ENCODE assay signal across 19 cellular contexts in genomic region chr2:1586946-1587840, GRCh38.
DNase-seq lines count a peak whose midpoint lies in the region; ATAC-seq and TF ChIP-seq lines count a peak whose summit lies in the region.
"Had no signal": no experiment of that assay in that cellular context is flagged by ENCODE, and none has a peak within 500 bp of the region (broad histone marks: within the 10 kb centered on the region; RNA-seq: fewer than 3 reads in every experiment).

No MANE protein-coding gene starts in this region.

- H4K91ac ChIP-seq in IMR-90 (ENCODE audit: insufficient read depth, low read depth, low read length) (no peak overlapping the region), neuronal stem cell (ENCODE audit: low read depth, low read length, poor library complexity) (no peak overlapping the region)

- TF ChIP-seq POLR2A in IMR-90 (IDR thresholded peaks at IDR 0.05; ENCODE audit: low read depth, low read length): no peak
- TF ChIP-seq POLR2A in erythroblast (IDR thresholded peaks at IDR 0.05; ENCODE audit: low read length): no peak

- no TSS peak for BruUV-seq in Calu3 (replicated peaks; lab: Mats Ljungman, UMichigan)
- BruUV-seq in IMR-90 (replicated peaks; lab: Mats Ljungman, UMichigan): no TSS peak
- no TSS peak for BruUV-seq in MCF 10A (replicated peaks; lab: Mats Ljungman, UMichigan)

- H3K4ac ChIP-seq in IMR-90 (ENCODE audit: low read depth, low read length) (peak overlapping the region; percentile 42; the same call in 1 of the 2 replicates), neuronal stem cell (ENCODE audit: low read length) (no peak overlapping the region)

- H3K4me2 ChIP-seq in IMR-90 (ENCODE audit: low read depth, low read length) (no peak overlapping the region), neuronal stem cell (ENCODE audit: insufficient read depth, low read length, poor library complexity, severe bottlenecking) (no peak overlapping the region)

- no peak overlapping the region for H4K5ac ChIP-seq in IMR-90 (ENCODE audit: low read depth, low read length)

- H4K20me1 ChIP-seq in IMR-90 (ENCODE audit: insufficient read depth, low read length): 0 out of 2 replicates have a peak, but pooled peaks cover 5% of the 10 kb centered on the region

- H3K36me3 Mint-ChIP-seq in Calu3 (ENCODE audit: insufficient read depth, unreplicated experiment): no peaks in the 10 kb centered on the region
- peaks cover 5% of the 10 kb centered on the region for H3K36me3 Mint-ChIP-seq in MCF 10A (ENCODE audit: insufficient read depth, unreplicated experiment)
- no peaks in the 10 kb centered on the region for H3K36me3 Mint-ChIP-seq in CD4-positive, alpha-beta T cell (ENCODE audit: low read depth)
- H3K36me3 Mint-ChIP-seq in activated naive CD4-positive, alpha-beta T cell treated with anti-CD3 and anti-CD28 coated beads, Interleukin-2, amount 50 U/mL, for 72 hours: peaks cover 0 to 1% of the 10 kb centered on the region in 2 donors

- peaks cover 3% of the 10 kb centered on the region for H3K4me1 Mint-ChIP-seq in Calu3 (ENCODE audit: low read depth, unreplicated experiment)
- H3K4me1 Mint-ChIP-seq in MCF 10A (ENCODE audit: insufficient read depth, unreplicated experiment): peaks cover 21% of the 10 kb centered on the region
- no peaks in the 10 kb centered on the region for H3K4me1 Mint-ChIP-seq in CD4-positive, alpha-beta T cell (ENCODE audit: low read depth)

- intact Hi-C loops in Calu3 (cut with micrococcal nuclease; ENCODE audit: unreplicated experiment): no loop called here
- intact Hi-C loops in IMR-90 (cut with micrococcal nuclease): no loop called here
- intact Hi-C loops in MCF 10A (cut with micrococcal nuclease): no loop called here
- intact Hi-C loops in CD4-positive, alpha-beta T cell (cut with DNase I, micrococcal nuclease): no loop called here

- peaks cover 7% of the 10 kb centered on the region; the same call in 1 of the 2 replicates for H3K9me1 ChIP-seq in IMR-90 (ENCODE audit: insufficient read depth, low read length)

- 0 out of 4 replicates have a peak, but pooled peaks cover 0 to 3% of the 10 kb centered on the region in 2 experiments for H3K79me1 ChIP-seq in IMR-90 (ENCODE audit: low read depth in 1 of 2, low read length in 2 of 2)
- H3K79me1 ChIP-seq in neuronal stem cell (ENCODE audit: low read depth, low read length): no peaks in the 10 kb centered on the region

- H4K8ac ChIP-seq in IMR-90 (ENCODE audit: low read depth in 2 of 2, low read length in 2 of 2): no peak overlapping the region
- H4K8ac ChIP-seq in neuronal stem cell (ENCODE audit: low read depth, low read length): no peak overlapping the region

- peaks cover 3% of the 10 kb centered on the region for H3K9me3 Mint-ChIP-seq in Calu3 (ENCODE audit: low read depth, unreplicated experiment)
- no peaks in the 10 kb centered on the region for H3K9me3 Mint-ChIP-seq in MCF 10A (ENCODE audit: unreplicated experiment)
- H3K9me3 Mint-ChIP-seq in CD4-positive, alpha-beta T cell: no peaks in the 10 kb centered on the region
- H3K9me3 Mint-ChIP-seq in activated naive CD4-positive, alpha-beta T cell treated with anti-CD3 and anti-CD28 coated beads, Interleukin-2, amount 50 U/mL, for 72 hours: no peaks in the 10 kb centered on the region
- H3K9me3 Mint-ChIP-seq: T-helper 2 cell treated with Interferon-gamma antibody and Interleukin-4, amounts not matched to agents 5 μg/mL and 100 μg/mL, for 36 hours had no signal

- no peak overlapping the region for H3K27ac Mint-ChIP-seq in Calu3 (ENCODE audit: unreplicated experiment)
- peak overlapping the region; percentile 19 for H3K27ac Mint-ChIP-seq in MCF 10A (ENCODE audit: low read depth, unreplicated experiment)
- H3K27ac Mint-ChIP-seq in CD4-positive, alpha-beta T cell: no peak overlapping the region
- H3K27ac Mint-ChIP-seq in activated naive CD4-positive, alpha-beta T cell treated with anti-CD3 and anti-CD28 coated beads, Interleukin-2, amount 50 U/mL, for 72 hours: no peak overlapping the region
- H3K27ac Mint-ChIP-seq: effector memory CD8-positive, alpha-beta T cell; T-helper 2 cell treated with Interferon-gamma antibody and Interleukin-4, amounts not matched to agents 5 μg/mL and 100 μg/mL, for 36 hours had no signal

- CTCF ChIA-PET in Calu3 (lab: Charles Lee): interaction anchor here (0.5 to 1.7 kb wide), 3 partner anchors 7 to 36 kb away, joined by 3 to 4 read pairs (median 4); no protein-coding TSS in a partner anchor
- CTCF ChIA-PET in IMR-90 (lab: Yijun Ruan, JAX): no interaction called here
- CTCF ChIA-PET in MCF 10A (lab: Yijun Ruan, JAX): interaction anchor here (0.7 to 1.5 kb wide), 5 partner anchors 22 to 164 kb away, joined by 3 to 11 read pairs (median 6); no protein-coding TSS in a partner anchor
- CTCF ChIA-PET in CD4-positive, alpha-beta T cell (lab: Charles Lee): no interaction called here

- no peak overlapping the region for H2BK5ac ChIP-seq in IMR-90 (ENCODE audit: low read depth, low read length, poor library complexity, severe bottlenecking)
- no peak overlapping the region for H2BK5ac ChIP-seq in neuronal stem cell (ENCODE audit: low read length)

- dilution Hi-C loops in IMR-90 (cut with HindIII; ENCODE audit: low sequenced_read_pairs, unreplicated experiment): no loop called here

- peak; percentile 32 for DNase-seq in Calu3
- DNase-seq in IMR-90: no peak
- peak; percentile 42 for DNase-seq in MCF 10A (ENCODE audit: unreplicated experiment)
- DNase-seq in neuronal stem cell (ENCODE audit: low spot score): no peak
- DNase-seq in CD4-positive, alpha-beta T cell: no peak
- no peak for DNase-seq in erythroblast (lab: John Stamatoyannopoulos, UW)
- no peak for DNase-seq in activated naive CD4-positive, alpha-beta T cell treated with anti-CD3 and anti-CD28 coated beads, Interleukin-2, amount 50 U/mL, for 72 hours (ENCODE audit: low spot score in 2 of 2)
- DNase-seq: cerebellar nuclear complex; effector memory CD8-positive, alpha-beta T cell; NCI-H1694 treated with DMSO at 0.1 percent for 48 hours; NCI-H446; stimulated activated CD4-positive, alpha-beta T cell treated with anti-CD3 and anti-CD28 coated beads, Interleukin-4, amount 100 ng/mL, for 4 hours; stimulated activated CD8-positive, alpha-beta memory T cell treated with anti-CD3 and anti-CD28 coated beads, Interleukin-4, amount 100 ng/mL, for 48 hours; testis had no signal

- H3K18ac ChIP-seq in IMR-90 (ENCODE audit: low read depth, low read length) (no peak overlapping the region), neuronal stem cell (ENCODE audit: low read length) (peak overlapping the region; percentile 25)

- H3K27ac ChIP-seq in IMR-90 (ENCODE audit: insufficient read depth, low read length) (no peak overlapping the region), neuronal stem cell (replicated peaks; ENCODE audit: low read length) (no peak overlapping the region)
- no peak overlapping the region for H3K27ac ChIP-seq in CD4-positive, alpha-beta T cell (ENCODE audit: low read depth, low read length)
- H3K27ac ChIP-seq: parathyroid adenoma, testis had no signal

- H2BK20ac ChIP-seq in IMR-90 (ENCODE audit: low read depth, low read length): peak overlapping the region; percentile 33; the same call in 1 of the 2 replicates

- H3K4me1 ChIP-seq in IMR-90 (ENCODE audit: control insufficient read depth, insufficient read depth, low read length) (peaks cover 9% of the 10 kb centered on the region), neuronal stem cell (ENCODE audit: control insufficient read depth in 2 of 2, insufficient read depth in 1 of 2, low read depth in 1 of 2, low read length in 2 of 2) (peaks cover 0 to 9% of the 10 kb centered on the region in 2 donors)
- H3K4me1 ChIP-seq: parathyroid adenoma, testis had no signal

- no peak overlapping the region for H2AFZ ChIP-seq in IMR-90 (replicated peaks; ENCODE audit: low read length, poor library complexity)
- H2AFZ ChIP-seq in neuronal stem cell (ENCODE audit: low read length): no peak overlapping the region
- H2AFZ ChIP-seq: parathyroid adenoma had no signal

- in situ Hi-C loops in IMR-90 (cut with MboI; ENCODE audit: low sequenced_read_pairs): loop anchor here (25.0 kb wide), 1 partner anchor 175 kb away; no protein-coding TSS in a partner anchor

- WGBS in IMR-90 (ENCODE audit: extremely low coverage in 2 of 2, insufficient read length in 1 of 2), 2 experiments: 76% methylated on average over 5 of the region's 16 CpGs; no CpG with 5 or more reads in 1 of the 2 experiments
- no CpG with 5 or more reads among the region's 16 CpGs for WGBS in neuronal stem cell (ENCODE audit: extremely low coverage in 2 of 2, insufficient read length in 2 of 2, insufficient replicate concordance in 1 of 2), 2 donors

- H3K56ac ChIP-seq in IMR-90 (ENCODE audit: extremely low read depth, insufficient read depth, low read length): no peak overlapping the region

- POLR2A ChIA-PET in IMR-90 (lab: Charles Lee; ENCODE audit: unreplicated experiment) (no interaction called here), MCF 10A (lab: Yijun Ruan, JAX) (no interaction called here)
- POLR2A ChIA-PET in CD4-positive, alpha-beta T cell (lab: Charles Lee): no interaction called here

- H2BK15ac ChIP-seq in IMR-90 (ENCODE audit: low read depth, low read length) (peak overlapping the region; percentile 8; the same call in 1 of the 3 replicates), neuronal stem cell (ENCODE audit: low read length) (no peak overlapping the region)

- H3K4me3 Mint-ChIP-seq in Calu3 (ENCODE audit: low read depth, unreplicated experiment): no peak overlapping the region
- no peak overlapping the region for H3K4me3 Mint-ChIP-seq in MCF 10A (ENCODE audit: unreplicated experiment)
- no peak overlapping the region for H3K4me3 Mint-ChIP-seq in CD4-positive, alpha-beta T cell
- H3K4me3 Mint-ChIP-seq: effector memory CD8-positive, alpha-beta T cell; T-helper 2 cell treated with Interferon-gamma antibody and Interleukin-4, amounts not matched to agents 5 μg/mL and 100 μg/mL, for 36 hours had no signal

- H3K27me3 ChIP-seq in IMR-90 (ENCODE audit: control insufficient read depth, insufficient read depth, low read length): peaks cover 17% of the 10 kb centered on the region; the same call in 1 of the 2 replicates
- H3K27me3 ChIP-seq in neuronal stem cell (ENCODE audit: control insufficient read depth in 3 of 3, insufficient read depth in 3 of 3, low read depth in 1 of 3, low read length in 3 of 3): no peaks in the 10 kb centered on the region
- H3K27me3 ChIP-seq in CD4-positive, alpha-beta T cell (ENCODE audit: control insufficient read depth, insufficient read depth, low read length): no peaks in the 10 kb centered on the region
- H3K27me3 ChIP-seq: testis had no signal

- H2BK120ac ChIP-seq in IMR-90 (ENCODE audit: low read depth, low read length) (no peak overlapping the region), neuronal stem cell (ENCODE audit: low read depth, low read length) (no peak overlapping the region)

- H2AK9ac ChIP-seq in IMR-90 (replicated peaks; ENCODE audit: low read depth, low read length, poor library complexity): no peak overlapping the region

- ATAC-seq in IMR-90 (ENCODE audit: low read depth) (no peak), GM21717 (IDR thresholded peaks at IDR 0.05; ENCODE audit: unreplicated experiment) (no peak)
- no peak for ATAC-seq in CD4-positive, alpha-beta T cell (ENCODE audit: poor library complexity)
- ATAC-seq in activated naive CD4-positive, alpha-beta T cell treated with anti-CD3 and anti-CD28 coated beads, Interleukin-2, amount 50 U/mL, for 72 hours: no peak
- ATAC-seq: activated CD4-positive, CD25-positive, alpha-beta regulatory T cell treated with anti-CD3 and anti-CD28 coated beads, Interleukin-2, amount 50 U/mL, for 24 hours; effector memory CD8-positive, alpha-beta T cell; HCT116 had no signal

- no peak for TF ChIP-seq CTCF in Calu3 (IDR thresholded peaks at IDR 0.05; ENCODE audit: unreplicated experiment)
- no peak for TF ChIP-seq CTCF in IMR-90 (conservative IDR thresholded peaks at IDR 0.05; ENCODE audit: low read depth, low read length)
- TF ChIP-seq CTCF in MCF 10A (IDR thresholded peaks at IDR 0.05; ENCODE audit: unreplicated experiment): no peak
- no peak for TF ChIP-seq CTCF in CD4-positive, alpha-beta T cell (IDR thresholded peaks at IDR 0.05)

- H3K9me3 ChIP-seq in IMR-90 (ENCODE audit: control insufficient read depth, insufficient read depth, low read length): 0 out of 2 replicates have a peak, but pooled peaks cover 2% of the 10 kb centered on the region
- H3K9me3 ChIP-seq in neuronal stem cell (replicated peaks in 1 of 2; ENCODE audit: control insufficient read depth in 2 of 2, insufficient read depth in 1 of 2, low read depth in 1 of 2, low read length in 2 of 2): no peaks in the 10 kb centered on the region
- H3K9me3 ChIP-seq in CD4-positive, alpha-beta T cell (ENCODE audit: control insufficient read depth, low read length): no peaks in the 10 kb centered on the region
- H3K9me3 ChIP-seq: testis had no signal

- H3K4me3 ChIP-seq in IMR-90 (ENCODE audit: insufficient read depth, low read depth, low read length): no peak overlapping the region
- H3K4me3 ChIP-seq in neuronal stem cell (ENCODE audit: low read length in 2 of 2): no peak overlapping the region
- H3K4me3 ChIP-seq: testis had no signal

- H3K9ac ChIP-seq in IMR-90 (ENCODE audit: low read depth, low read length) (no peak overlapping the region), neuronal stem cell (ENCODE audit: low read depth, low read length, poor library complexity) (no peak overlapping the region)
- H3K9ac ChIP-seq: parathyroid adenoma had no signal

- TF ChIP-seq RAD21 in IMR-90 (IDR thresholded peaks at IDR 0.05; ENCODE audit: low read length): no peak

- H3K36me3 ChIP-seq in IMR-90 (ENCODE audit: control insufficient read depth, insufficient read depth, low read length): no peaks in the 10 kb centered on the region
- no peaks in the 10 kb centered on the region for H3K36me3 ChIP-seq in neuronal stem cell (replicated peaks in 1 of 2; ENCODE audit: control insufficient read depth in 2 of 2, insufficient read depth in 2 of 2, low read length in 2 of 2)

- peak overlapping the region; percentile 46 for H2BK12ac ChIP-seq in neuronal stem cell (ENCODE audit: low read length)

- no peaks in the 10 kb centered on the region for H3K27me3 Mint-ChIP-seq in Calu3 (ENCODE audit: unreplicated experiment)
- no peaks in the 10 kb centered on the region for H3K27me3 Mint-ChIP-seq in MCF 10A (ENCODE audit: insufficient read depth, unreplicated experiment)
- H3K27me3 Mint-ChIP-seq in CD4-positive, alpha-beta T cell: peaks cover 22% of the 10 kb centered on the region

- no peak overlapping the region for H3K23ac ChIP-seq in IMR-90 (ENCODE audit: low read depth, low read length)
- no peak overlapping the region for H3K23ac ChIP-seq in neuronal stem cell (ENCODE audit: low read depth, low read length, poor library complexity)

- H3K14ac ChIP-seq in IMR-90 (replicated peaks; ENCODE audit: low read depth, low read length) (no peak overlapping the region), neuronal stem cell (ENCODE audit: low read length) (no peak overlapping the region)

- peak overlapping the region; percentile 36; the same call in 1 of the 2 replicates for H2AK5ac ChIP-seq in IMR-90 (ENCODE audit: low read depth, low read length)
- H2AK5ac ChIP-seq in neuronal stem cell (ENCODE audit: low read depth, low read length): peak overlapping the region; percentile 68

Comparison
In these comparisons a context has a peak if more than half of its experiments do, and no peak if none do; other contexts are left out.
1. DNase-seq: peak in Calu3 (single experiment) and MCF 10A (single experiment); none in IMR-90 (single experiment), neuronal stem cell (single experiment), CD4-positive, alpha-beta T cell (0 of 10), erythroblast (0 of 2) and activated naive CD4-positive, alpha-beta T cell treated with anti-CD3 and anti-CD28 coated beads, Interleukin-2, amount 50 U/mL, for 72 hours (0 of 2).
2. CTCF ChIA-PET loops: an anchor here in Calu3 (0.5 to 1.7 kb wide) and MCF 10A (0.7 to 1.5 kb wide); none called in IMR-90 and CD4-positive, alpha-beta T cell.